Comparison of ENCODE assay signal across 22 cellular contexts in genomic region chr13:112453207-112453829, GRCh38.
DNase-seq lines count a peak whose midpoint lies in the region; ATAC-seq and TF ChIP-seq lines count a peak whose summit lies in the region.
"Had no signal": no experiment of that assay in that cellular context is flagged by ENCODE, and none has a peak within 500 bp of the region (broad histone marks: within the 10 kb centered on the region; RNA-seq: fewer than 3 reads in every experiment).

No MANE protein-coding gene starts in this region.

- no peak overlapping the region for H3K27ac ChIP-seq in stomach
- H3K27ac ChIP-seq: 22Rv1, GM23248, SJCRH30 had no signal

- H3K36me3 Mint-ChIP-seq in activated CD4-positive, alpha-beta memory T cell treated with anti-CD3 and anti-CD28 coated beads, Interleukin-2, amount 10 ng/mL, durations not matched to agents 7 days and 5 days (ENCODE audit: low read depth) = no peaks in the 10 kb centered on the region
- H3K36me3 Mint-ChIP-seq in activated CD4-positive, alpha-beta memory T cell treated with anti-CD3 and anti-CD28 coated beads for 36 hours = no peaks in the 10 kb centered on the region
- no peaks in the 10 kb centered on the region for H3K36me3 Mint-ChIP-seq in WTC11
- H3K36me3 Mint-ChIP-seq: CD4-positive, alpha-beta memory T cell had no signal

- TF ChIP-seq EP300 in stomach (IDR thresholded peaks at IDR 0.05) = no peak

- CTCF ChIA-PET in activated CD4-positive, alpha-beta memory T cell treated with anti-CD3 and anti-CD28 coated beads, Interleukin-2, amount 10 ng/mL, durations not matched to agents 7 days and 5 days (lab: Charles Lee) = no interaction called here
- CTCF ChIA-PET in activated CD4-positive, alpha-beta memory T cell treated with anti-CD3 and anti-CD28 coated beads for 36 hours (lab: Charles Lee) = no interaction called here
- CTCF ChIA-PET in WTC11 (lab: Charles Lee) = interaction anchor here (1.9 to 3.3 kb wide), 2 partner anchors 10 to 57 kb away, joined by 5 to 18 read pairs; no protein-coding TSS in a partner anchor

- peaks cover 0 to 20% (median 0%) of the 10 kb centered on the region in 3 donors for H3K27me3 ChIP-seq in stomach
- H3K27me3 ChIP-seq: SJCRH30 had no signal

- ATAC-seq in WTC11 (no peak), GM18498 (IDR thresholded peaks at IDR 0.05; ENCODE audit: unreplicated experiment) (no peak)

- POLR2A ChIA-PET in activated CD4-positive, alpha-beta memory T cell treated with anti-CD3 and anti-CD28 coated beads, Interleukin-2, amount 10 ng/mL, durations not matched to agents 7 days and 5 days (lab: Charles Lee) = no interaction called here
- POLR2A ChIA-PET in activated CD4-positive, alpha-beta memory T cell treated with anti-CD3 and anti-CD28 coated beads for 36 hours (lab: Charles Lee) = no interaction called here
- POLR2A ChIA-PET in WTC11 (lab: Charles Lee) = no interaction called here

- H3K4me3 ChIP-seq in stomach = no peak overlapping the region
- H3K4me3 ChIP-seq: GM23248, K562, SJCRH30 had no signal

- 89 to 92% (median 90%) methylated on average over 26 to 32 of the region's 32 CpGs for WGBS in stomach, 5 donors

- peaks cover 0 to 6% (median 0%) of the 10 kb centered on the region in 4 donors for H3K4me1 ChIP-seq in stomach
- H3K4me1 ChIP-seq: SJCRH30 had no signal

- H3K9me3 ChIP-seq in stomach = no peaks in the 10 kb centered on the region
- H3K9me3 ChIP-seq: SJCRH30 had no signal

- no peaks in the 10 kb centered on the region for H3K27me3 Mint-ChIP-seq in activated CD4-positive, alpha-beta memory T cell treated with anti-CD3 and anti-CD28 coated beads, Interleukin-2, amount 10 ng/mL, durations not matched to agents 7 days and 5 days
- peaks cover 3% of the 10 kb centered on the region for H3K27me3 Mint-ChIP-seq in activated CD4-positive, alpha-beta memory T cell treated with anti-CD3 and anti-CD28 coated beads for 36 hours
- H3K27me3 Mint-ChIP-seq in WTC11 (ENCODE audit: low read depth) = no peaks in the 10 kb centered on the region

- no peaks in the 10 kb centered on the region for H3K9me3 Mint-ChIP-seq in activated CD4-positive, alpha-beta memory T cell treated with anti-CD3 and anti-CD28 coated beads, Interleukin-2, amount 10 ng/mL, durations not matched to agents 7 days and 5 days
- H3K9me3 Mint-ChIP-seq in activated CD4-positive, alpha-beta memory T cell treated with anti-CD3 and anti-CD28 coated beads for 36 hours = no peaks in the 10 kb centered on the region
- H3K9me3 Mint-ChIP-seq in WTC11 = peaks cover 6% of the 10 kb centered on the region

- intact Hi-C loops in activated CD4-positive, alpha-beta memory T cell treated with anti-CD3 and anti-CD28 coated beads for 36 hours (cut with micrococcal nuclease) = no loop called here
- intact Hi-C loops in stomach (cut with DNase I; ENCODE audit: low total_unique reads) = no loop called here

- no peaks in the 10 kb centered on the region for H3K36me3 ChIP-seq in stomach
- H3K36me3 ChIP-seq: SJCRH30 had no signal

- H3K4me3 Mint-ChIP-seq in activated CD4-positive, alpha-beta memory T cell treated with anti-CD3 and anti-CD28 coated beads, Interleukin-2, amount 10 ng/mL, durations not matched to agents 7 days and 5 days = no peak overlapping the region
- H3K4me3 Mint-ChIP-seq in activated CD4-positive, alpha-beta memory T cell treated with anti-CD3 and anti-CD28 coated beads for 36 hours = no peak overlapping the region
- no peak overlapping the region for H3K4me3 Mint-ChIP-seq in WTC11
- H3K4me3 Mint-ChIP-seq: B cell; CD4-positive, alpha-beta memory T cell had no signal

- no peak for TF ChIP-seq CTCF in WTC11 (IDR thresholded peaks at IDR 0.05)
- TF ChIP-seq CTCF in stomach (IDR thresholded peaks at IDR 0.05) = no peak

- no peak overlapping the region for H3K27ac Mint-ChIP-seq in activated CD4-positive, alpha-beta memory T cell treated with anti-CD3 and anti-CD28 coated beads, Interleukin-2, amount 10 ng/mL, durations not matched to agents 7 days and 5 days
- H3K27ac Mint-ChIP-seq in activated CD4-positive, alpha-beta memory T cell treated with anti-CD3 and anti-CD28 coated beads for 36 hours = no peak overlapping the region
- H3K27ac Mint-ChIP-seq in WTC11 = no peak overlapping the region
- H3K27ac Mint-ChIP-seq: B cell; CD4-positive, alpha-beta memory T cell had no signal

- no peak for TF ChIP-seq POLR2A in stomach (IDR thresholded peaks at IDR 0.05)

- no peaks in the 10 kb centered on the region for H3K4me1 Mint-ChIP-seq in activated CD4-positive, alpha-beta memory T cell treated with anti-CD3 and anti-CD28 coated beads, Interleukin-2, amount 10 ng/mL, durations not matched to agents 7 days and 5 days
- no peaks in the 10 kb centered on the region for H3K4me1 Mint-ChIP-seq in activated CD4-positive, alpha-beta memory T cell treated with anti-CD3 and anti-CD28 coated beads for 36 hours (ENCODE audit: low read depth)
- H3K4me1 Mint-ChIP-seq in WTC11 = no peaks in the 10 kb centered on the region
- H3K4me1 Mint-ChIP-seq: B cell; CD4-positive, alpha-beta memory T cell had no signal

- peak; percentile 13 for DNase-seq in activated CD4-positive, alpha-beta memory T cell treated with anti-CD3 and anti-CD28 coated beads, Interleukin-2, amount 10 ng/mL, durations not matched to agents 7 days and 5 days
- no peak for DNase-seq in activated CD4-positive, alpha-beta memory T cell treated with anti-CD3 and anti-CD28 coated beads for 36 hours
- DNase-seq in WTC11 (ENCODE audit: low spot score) (no peak), mesenteric fat pad (ENCODE audit: low spot score) (peak; percentile 82), stomach (peak; percentile 23)
- DNase-seq in activated CD4-positive, alpha-beta T cell treated with anti-CD3 and anti-CD28 coated beads, Interleukin-2, amount 50 U/mL, for 1 hour = no peak
- DNase-seq in activated naive CD4-positive, alpha-beta T cell treated with Interleukin-2 at 50 U/mL for 16 hours = no peak
- DNase-seq: Calu3; CD4-positive, alpha-beta memory T cell; DMS53; GM23248; MV-4-11; NCI-H1417 treated with DMSO at 0.1 percent for 48 hours; NCI-H2029; NCI-H2171; NCI-H446; OCI-M1; SJCRH30 had no signal

TF ChIP-seq in WTC11, 78 proteins besides CTCF, POLR2A, EP300 and RAD21:
- TF ChIP-seq PRDM15 (CRISPR knock-in tag; IDR thresholded peaks at IDR 0.05) (0 out of 2 replicates have a peak, but pooled peaks have one; percentile 52), SMAD4 (CRISPR knock-in tag; IDR thresholded peaks at IDR 0.05) (no peak)
TF ChIP-seq in WTC11: peak in this region for 1.

Comparison
In these comparisons a context has a peak if more than half of its experiments do, and no peak if none do; other contexts are left out.
1. DNase-seq: peak in activated CD4-positive, alpha-beta memory T cell treated with anti-CD3 and anti-CD28 coated beads, Interleukin-2, amount 10 ng/mL, durations not matched to agents 7 days and 5 days (single experiment), mesenteric fat pad (single experiment) and stomach (single experiment); none in activated CD4-positive, alpha-beta memory T cell treated with anti-CD3 and anti-CD28 coated beads for 36 hours (single experiment), WTC11 (single experiment), activated CD4-positive, alpha-beta T cell treated with anti-CD3 and anti-CD28 coated beads, Interleukin-2, amount 50 U/mL, for 1 hour (single experiment) and activated naive CD4-positive, alpha-beta T cell treated with Interleukin-2 at 50 U/mL for 16 hours (single experiment).